27 cellular contexts compared by ENCODE assay signal in the genomic region with DNA sequence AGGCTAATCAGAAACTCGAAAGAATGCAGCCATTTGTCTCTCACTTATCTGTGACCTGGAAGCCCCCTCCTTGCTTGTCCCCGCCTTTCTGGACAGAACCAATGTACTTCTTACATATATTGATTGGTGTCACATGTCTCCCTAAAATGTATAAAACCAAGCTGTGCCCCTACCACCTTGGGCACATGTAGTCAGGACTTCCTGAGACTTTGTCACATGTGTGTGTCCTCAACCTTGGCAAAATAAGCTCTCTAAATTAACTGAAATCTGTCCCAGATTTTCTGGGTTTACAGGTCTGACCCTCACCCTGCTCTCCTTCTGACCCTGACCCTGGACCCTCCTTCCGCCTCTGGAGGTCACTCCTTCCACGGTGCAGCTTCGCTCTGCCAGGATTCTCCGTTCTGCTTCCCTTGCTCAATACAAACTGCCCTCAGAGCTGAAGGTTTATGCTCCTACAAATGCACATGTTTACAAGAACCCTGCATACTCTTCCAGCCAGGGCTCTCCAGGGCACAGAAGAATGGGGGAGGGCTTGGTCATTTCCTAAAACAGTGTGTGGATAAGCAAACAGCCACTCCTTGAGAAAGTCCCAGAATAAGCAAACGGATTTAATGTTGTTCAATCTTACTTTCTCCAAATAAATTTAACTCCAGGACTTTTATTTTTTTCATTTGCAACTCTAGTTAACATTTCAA.
"Had no signal": no experiment of that assay in that cellular context is flagged by ENCODE, and none has a peak within 500 bp of the region (broad histone marks: within the 10 kb centered on the region; RNA-seq: fewer than 3 reads in every experiment).

No MANE protein-coding gene starts in this region.

- H3K4me3 ChIP-seq: esophagus squamous epithelium, gastroesophageal sphincter, heart right ventricle had no signal

- H3K36me3 ChIP-seq: brain microvascular endothelial cell, esophagus squamous epithelium, gastroesophageal sphincter, heart right ventricle, WERI-Rb-1 had no signal

- H3K4me1 ChIP-seq: esophagus squamous epithelium, gastroesophageal sphincter, heart right ventricle had no signal

- DNase-seq: activated B cell treated with CpG ODN at 0.5 μM for 24 hours; activated CD4-positive, alpha-beta T cell treated with anti-CD3 and anti-CD28 coated beads for 48 hours; activated CD4-positive, alpha-beta T cell treated with anti-CD3 and anti-CD28 coated beads, Interleukin-2, amount 50 U/mL, for 1 hour; activated CD4-positive, alpha-beta T cell treated with anti-CD3 and anti-CD28 coated beads, Interleukin-2, amount 50 U/mL, for 48 hours; activated CD8-positive, alpha-beta memory T cell treated with anti-CD3 and anti-CD28 coated beads for 24 hours; activated CD8-positive, alpha-beta T cell treated with anti-CD3 and anti-CD28 coated beads for 36 hours; activated gamma-delta T cell treated with Interleukin-2 at 50 U/mL for 16 hours; activated naive CD4-positive, alpha-beta T cell treated with anti-CD3 and anti-CD28 coated beads, Interleukin-2, amount 50 U/mL, for 16 hours; activated naive CD4-positive, alpha-beta T cell treated with Interleukin-2 at 50 U/mL for 16 hours; activated T-cell treated with anti-CD3 and anti-CD28 coated beads, Interleukin-2, amount 50 U/mL, for 4 hours; amniotic stem cell; anterior cingulate cortex; brain microvascular endothelial cell; cortex of kidney; dermis blood vessel endothelial cell; effector CD4-positive, alpha-beta T cell; effector memory CD8-positive, alpha-beta T cell; esophagus squamous epithelium; foreskin melanocyte; heart right ventricle; T-helper 1 cell; T-helper 17 cell; T1000; WERI-Rb-1 had no signal

- H3K27ac ChIP-seq: brain microvascular endothelial cell, epithelial cell of prostate, esophagus squamous epithelium, gastroesophageal sphincter, heart right ventricle, WERI-Rb-1 had no signal

- H3K9me3 ChIP-seq: esophagus squamous epithelium, gastroesophageal sphincter, heart right ventricle had no signal

- H3K27me3 ChIP-seq: brain microvascular endothelial cell had no signal

- ATAC-seq: activated CD4-positive, CD25-positive, alpha-beta regulatory T cell treated with anti-CD3 and anti-CD28 coated beads, Interleukin-2, amount 50 U/mL, for 24 hours; activated CD8-positive, alpha-beta T cell treated with anti-CD3 and anti-CD28 coated beads for 36 hours; activated T-cell treated with anti-CD3 and anti-CD28 coated beads, Interleukin-2, amount 50 U/mL, for 4 hours; effector memory CD8-positive, alpha-beta T cell; gastroesophageal sphincter; heart right ventricle; T-helper 17 cell had no signal
